ENCODE assay signal across 8 cellular contexts in the genomic region with DNA sequence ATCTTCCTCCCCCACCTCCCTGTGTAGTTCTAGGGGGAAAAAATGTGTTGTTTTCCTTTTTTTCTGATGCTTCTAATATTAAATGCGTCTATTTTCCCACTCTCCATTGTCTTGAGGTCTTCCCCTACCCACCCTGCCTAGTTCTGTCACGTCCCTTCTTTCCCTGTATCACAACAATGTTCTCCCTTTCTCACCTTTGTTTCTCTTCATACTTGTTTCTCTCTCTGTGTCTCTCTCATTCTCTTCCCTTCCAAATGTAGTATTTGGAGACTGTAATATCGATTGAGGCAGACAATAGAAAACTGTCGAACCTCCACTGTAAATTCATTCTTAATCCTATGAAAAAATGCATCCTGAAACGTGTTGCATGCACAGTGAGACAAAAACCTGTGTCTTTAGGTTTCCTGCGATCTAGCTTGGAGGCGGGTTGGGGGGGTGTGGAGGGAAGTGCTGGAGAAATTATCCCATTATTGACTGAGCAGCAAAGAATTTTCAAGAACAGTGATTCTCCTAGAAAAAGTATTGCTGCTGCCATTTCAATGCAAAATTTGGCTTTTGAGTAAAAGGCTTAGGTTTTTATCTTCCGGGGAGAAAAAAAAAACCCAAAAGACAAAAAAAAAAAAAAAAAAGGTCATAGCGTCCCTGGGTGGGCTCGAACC. TPM values are rescaled to one million over a fixed set of nuclear protein-coding genes. Genes with fewer than 3 reads are reported as not detected.
A peak's percentile ranks its signal among the peaks of the same experiment; 100 is the strongest.
DNase-seq lines count a peak whose midpoint lies in the region; ATAC-seq and TF ChIP-seq lines count a peak whose summit lies in the region.

No MANE protein-coding gene starts in this region.

- H3K4me1 Mint-ChIP-seq in nephron progenitor cell: peaks cover 45% of the 10 kb centered on the region

- H3K9me2 ChIP-seq in SK-N-SH: no peaks in the 10 kb centered on the region

- H3K36me3 Mint-ChIP-seq in nephron progenitor cell (ENCODE audit: low read depth): peaks cover 17% of the 10 kb centered on the region

- H3K36me3 ChIP-seq in SK-N-SH (replicated peaks in 1 of 2; ENCODE audit: control insufficient read depth in 1 of 2, insufficient read depth in 2 of 2, low read length in 1 of 2): peaks cover 11 to 12% of the 10 kb centered on the region in 2 experiments

- CTCF ChIA-PET in SK-N-SH (lab: Yijun Ruan, JAX): interaction anchor here (1.0 to 3.7 kb wide), 4 partner anchors 16 to 402 kb away, joined by 3 to 30 read pairs (median 4); no protein-coding TSS in a partner anchor

- POLR2A ChIA-PET in SK-N-SH (lab: Yijun Ruan, JAX): interaction anchor here (0.6 to 2.7 kb wide), 7 partner anchors 9 to 118 kb away, joined by 3 to 12 read pairs (median 4); partner anchors contain the start of genes LASP1 and RPL23

- peaks cover 3% of the 10 kb centered on the region for H3F3A ChIP-seq in SK-N-SH (replicated peaks; ENCODE audit: insufficient read depth)

- H2AFZ ChIP-seq in SK-N-SH (ENCODE audit: low read depth): peak overlapping the region; percentile 44

- WGBS in SK-N-SH (ENCODE audit: low lambda C conversion rate): 2% methylated on average over 10 of the region's 10 CpGs

- TF ChIP-seq EP300 in SK-N-SH (IDR thresholded peaks at IDR 0.05; ENCODE audit: borderline replicate concordance in 1 of 2, low read depth in 1 of 2, low read length in 1 of 2): no peak

- ATAC-seq in SK-N-SH treated with all-trans-retinoic acid at 6 μM for 48 hours (no peak), omental fat pad (ENCODE audit: low FRiP score) (no peak), HG03457 (IDR thresholded peaks at IDR 0.05; ENCODE audit: unreplicated experiment) (no peak)

- no peaks in the 10 kb centered on the region for H3K27me3 ChIP-seq in SK-N-SH (ENCODE audit: insufficient read depth)

- peak overlapping the region; percentile 91 to 93 for H3K4me3 ChIP-seq in SK-N-SH (ENCODE audit: low read depth in 2 of 2, low read length in 1 of 2)

- H3K9me3 ChIP-seq in SK-N-SH: no peaks in the 10 kb centered on the region

- H3K27ac Mint-ChIP-seq in nephron progenitor cell: no peak overlapping the region

- H3K79me2 ChIP-seq in SK-N-SH (ENCODE audit: insufficient read depth): peaks cover 63% of the 10 kb centered on the region

- H3K4me3 Mint-ChIP-seq in nephron progenitor cell: peak overlapping the region; percentile 98

- H3K27ac ChIP-seq in SK-N-SH (ENCODE audit: low read depth in 2 of 2, low read length in 1 of 2) (peak overlapping the region; percentile 74 to 98; a peak in 3 of 4 replicates), caudate nucleus (ENCODE audit: low read depth, low read length) (peak overlapping the region; percentile 73)

- H3K4me2 ChIP-seq in SK-N-SH: peak overlapping the region; percentile 100

- TF ChIP-seq CTCF in SK-N-SH (IDR thresholded peaks at IDR 0.05): no peak
- no peak for TF ChIP-seq CTCF in nephron progenitor cell (IDR thresholded peaks at IDR 0.05)
- no peak for TF ChIP-seq CTCF in omental fat pad (IDR thresholded peaks at IDR 0.05)

- no peaks in the 10 kb centered on the region for H3K27me3 Mint-ChIP-seq in nephron progenitor cell (ENCODE audit: low read depth, poor library complexity)

- DNase-seq in SK-N-SH: peak; percentile 39
- peak; percentile 64 for DNase-seq in NCI-H345 (lab: John Stamatoyannopoulos, UW)
- peak in 1 of 61 donors; percentile 53 for DNase-seq in caudate nucleus (lab: John Stamatoyannopoulos, UW)
- peak; percentile 42 for DNase-seq in nephron progenitor cell
- no peak for DNase-seq in omental fat pad (ENCODE audit: low spot score)
- no peak for DNase-seq in KG1 (lab: John Stamatoyannopoulos, UW)

- H4K20me1 ChIP-seq in SK-N-SH (ENCODE audit: insufficient read depth): peaks cover 8% of the 10 kb centered on the region

- peaks cover 0 to 24% of the 10 kb centered on the region in 2 experiments; a peak in 1 of 4 replicates for H3K4me1 ChIP-seq in SK-N-SH (ENCODE audit: control insufficient read depth in 1 of 2, insufficient read depth in 2 of 2, low read depth in 1 of 2, low read length in 1 of 2)

- H3K9me3 Mint-ChIP-seq in nephron progenitor cell: no peaks in the 10 kb centered on the region

- no peak for TF ChIP-seq RAD21 in SK-N-SH (IDR thresholded peaks at IDR 0.05; ENCODE audit: low read length)

- H3K9ac ChIP-seq in SK-N-SH: peak overlapping the region; percentile 64; the same call in 1 of the 2 replicates

TF ChIP-seq in SK-N-SH, 30 proteins besides CTCF, POLR2A, EP300 and RAD21:
- TF ChIP-seq TEAD4 (IDR thresholded peaks at IDR 0.05; ENCODE audit: borderline replicate concordance, insufficient read depth): no peak

TF ChIP-seq in SK-N-SH treated with all-trans-retinoic acid at 6 μM for 48 hours, 23 proteins besides CTCF, POLR2A, EP300 and RAD21 (continues in another document):
- TF ChIP-seq BACH2 (CRISPR knock-in tag; IDR thresholded peaks at IDR 0.05; ENCODE audit: borderline replicate concordance): no peak
- TF ChIP-seq TSHZ2 (CRISPR knock-in tag; IDR thresholded peaks at IDR 0.05): no peak
- no peak for TF ChIP-seq CSDC2 (CRISPR knock-in tag; IDR thresholded peaks at IDR 0.05)
- TF ChIP-seq PPARA (CRISPR knock-in tag; IDR thresholded peaks at IDR 0.05; ENCODE audit: borderline replicate concordance): no peak
- TF ChIP-seq ARNTL (CRISPR knock-in tag; IDR thresholded peaks at IDR 0.05; ENCODE audit: borderline replicate concordance, low read depth): no peak
- TF ChIP-seq, protein P1, sequence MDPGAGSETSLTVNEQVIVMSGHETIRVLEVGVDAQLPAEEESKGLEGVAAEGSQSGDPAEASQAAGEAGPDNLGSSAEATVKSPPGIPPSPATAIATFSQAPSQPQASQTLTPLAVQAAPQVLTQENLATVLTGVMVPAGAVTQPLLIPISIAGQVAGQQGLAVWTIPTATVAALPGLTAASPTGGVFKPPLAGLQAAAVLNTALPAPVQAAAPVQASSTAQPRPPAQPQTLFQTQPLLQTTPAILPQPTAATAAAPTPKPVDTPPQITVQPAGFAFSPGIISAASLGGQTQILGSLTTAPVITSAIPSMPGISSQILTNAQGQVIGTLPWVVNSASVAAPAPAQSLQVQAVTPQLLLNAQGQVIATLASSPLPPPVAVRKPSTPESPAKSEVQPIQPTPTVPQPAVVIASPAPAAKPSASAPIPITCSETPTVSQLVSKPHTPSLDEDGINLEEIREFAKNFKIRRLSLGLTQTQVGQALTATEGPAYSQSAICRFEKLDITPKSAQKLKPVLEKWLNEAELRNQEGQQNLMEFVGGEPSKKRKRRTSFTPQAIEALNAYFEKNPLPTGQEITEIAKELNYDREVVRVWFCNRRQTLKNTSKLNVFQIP (CRISPR knock-in tag; IDR thresholded peaks at IDR 0.05; ENCODE audit: borderline replicate concordance, low read depth): no peak
- TF ChIP-seq ZNF565 (CRISPR knock-in tag; conservative IDR thresholded peaks at IDR 0.05; ENCODE audit: low read depth): no peak
- no peak for TF ChIP-seq ZNF8 (CRISPR knock-in tag; IDR thresholded peaks at IDR 0.05)
- no peak for TF ChIP-seq GLIS3 (CRISPR knock-in tag; IDR thresholded peaks at IDR 0.05)
- no peak for TF ChIP-seq SNAI2 (CRISPR knock-in tag; IDR thresholded peaks at IDR 0.05)

RNA-seq across cellular contexts. Expression of gene PSMB3, which starts 1.3 kb away (rescaled TPM):
- polyA plus RNA-seq in SK-N-SH (2012; rRNA removed): 480 and 533 TPM in 2 replicates
- 326 and 421 TPM in 2 replicates for polyA plus RNA-seq in SK-N-SH (2012; cell fraction: cytosol; rRNA removed)
- 286 and 336 TPM in 2 replicates for polyA plus RNA-seq in SK-N-SH (2012; cell fraction: nucleus; rRNA removed)
- 100 to 1,000 TPM; 140 to 169 (median 155) TPM for total RNA-seq in omental fat pad

RNA-seq across cellular contexts. Expression of gene PCGF2, which starts 3.1 kb away (rescaled TPM):
- polyA plus RNA-seq in SK-N-SH (2012; rRNA removed): 24.2 and 39.8 TPM in 2 replicates
- polyA plus RNA-seq in SK-N-SH (2012; cell fraction: cytosol; rRNA removed): 23.0 and 26.3 TPM in 2 replicates
- 54.1 and 67.6 TPM in 2 replicates for polyA plus RNA-seq in SK-N-SH (2012; cell fraction: nucleus; rRNA removed)
- 10 to 100 TPM in 1 of 4 donors, 1 to 10 TPM in 3; 3.2 to 17.0 (median 6.1) TPM for total RNA-seq in omental fat pad

RNA-seq across cellular contexts. Expression of gene CISD3, which starts 21.1 kb away (rescaled TPM):
- 12.9 and 16.5 TPM in 2 replicates for polyA plus RNA-seq in SK-N-SH (2012; rRNA removed)
- polyA plus RNA-seq in SK-N-SH (2012; cell fraction: cytosol; rRNA removed): 9.3 and 10.9 TPM in 2 replicates
- 5.9 and 8.6 TPM in 2 replicates for polyA plus RNA-seq in SK-N-SH (2012; cell fraction: nucleus; rRNA removed)
- 10 to 100 TPM in 3 of 4 donors, 1 to 10 TPM in 1; 7.6 to 25.5 (median 15.7) TPM for total RNA-seq in omental fat pad

RNA-seq across cellular contexts. Expression of gene MLLT6, which starts 46.2 kb away (rescaled TPM):
- 41.5 and 43.6 TPM in 2 replicates for polyA plus RNA-seq in SK-N-SH (2012; rRNA removed)
- polyA plus RNA-seq in SK-N-SH (2012; cell fraction: cytosol; rRNA removed): 11.5 and 18.3 TPM in 2 replicates
- 118 and 131 TPM in 2 replicates for polyA plus RNA-seq in SK-N-SH (2012; cell fraction: nucleus; rRNA removed)
- total RNA-seq in omental fat pad: 100 to 1,000 TPM in 1 of 4 donors, 10 to 100 TPM in 3; 38.7 to 108 (median 54.8) TPM

RNA-seq across cellular contexts. Expression of gene PIP4K2B, which starts 48.1 kb away (rescaled TPM):
- 29.8 and 36.7 TPM in 2 replicates for polyA plus RNA-seq in SK-N-SH (2012; rRNA removed)
- polyA plus RNA-seq in SK-N-SH (2012; cell fraction: cytosol; rRNA removed): 21.0 and 29.3 TPM in 2 replicates
- 35.7 and 47.9 TPM in 2 replicates for polyA plus RNA-seq in SK-N-SH (2012; cell fraction: nucleus; rRNA removed)
- 10 to 100 TPM; 25.7 to 79.0 (median 47.2) TPM for total RNA-seq in omental fat pad

Comparison
In these comparisons a context has a peak if more than half of its experiments do, and no peak if none do; other contexts are left out.
1. DNase-seq: peak in SK-N-SH (single experiment), NCI-H345 (single experiment) and nephron progenitor cell (single experiment); none in omental fat pad (single experiment) and KG1 (single experiment).